Comparison of ENCODE assay signal across 8 cellular contexts in genomic region chr10:75165684-75166622, GRCh38. TPM values are rescaled to one million over a fixed set of nuclear protein-coding genes. Genes with fewer than 3 reads are reported as not detected.
DNase-seq lines count a peak whose midpoint lies in the region; ATAC-seq and TF ChIP-seq lines count a peak whose summit lies in the region.

No MANE protein-coding gene starts in this region.

- no peak overlapping the region for H2BK20ac ChIP-seq in H9 (ENCODE audit: low read depth, low read length, poor library complexity, severe bottlenecking)

- no peak overlapping the region for H3T11ph ChIP-seq in H9 (ENCODE audit: low read length)

- no peaks in the 10 kb centered on the region for H3K27me3 Mint-ChIP-seq in CD4-positive, alpha-beta memory T cell
- no peaks in the 10 kb centered on the region for H3K27me3 Mint-ChIP-seq in activated naive CD8-positive, alpha-beta T cell treated with anti-CD3 and anti-CD28 coated beads, Interleukin-2, amount 50 U/mL, for 24 hours
- no peaks in the 10 kb centered on the region for H3K27me3 Mint-ChIP-seq in H9 (ENCODE audit: low read depth)

- WGBS in H9 (ENCODE audit: extremely low coverage, insufficient read length, low lambda C conversion rate), result no CpG with 5 or more reads among the region's 2 CpGs

- DNase-seq in CD4-positive, alpha-beta memory T cell, result peak in 4 of 5 donors; percentile 2 to 35 (median 28)
- no peak for DNase-seq in activated naive CD8-positive, alpha-beta T cell treated with anti-CD3 and anti-CD28 coated beads, Interleukin-2, amount 50 U/mL, for 24 hours
- DNase-seq in stimulated activated CD8-positive, alpha-beta memory T cell treated with anti-CD3 and anti-CD28 coated beads, Interleukin-4, amount 100 ng/mL, for 48 hours, result no peak
- DNase-seq in NCI-H748 (lab: John Stamatoyannopoulos, UW; ENCODE audit: unreplicated experiment), result no peak
- DNase-seq in cerebellar nuclear complex (lab: John Stamatoyannopoulos, UW), result no peak
- DNase-seq in H9, result no peak

- no peak overlapping the region for H2BK15ac ChIP-seq in H9 (ENCODE audit: low read depth, low read length)

- no peaks in the 10 kb centered on the region for H3K36me3 ChIP-seq in CD4-positive, alpha-beta memory T cell (ENCODE audit: insufficient read depth, low read length)

- H3K4me3 Mint-ChIP-seq in CD4-positive, alpha-beta memory T cell, result peak overlapping the region in 7 of 8 donors; percentile 42 to 79 (median 75)
- H3K4me3 Mint-ChIP-seq in activated naive CD8-positive, alpha-beta T cell treated with anti-CD3 and anti-CD28 coated beads, Interleukin-2, amount 50 U/mL, for 24 hours, result peak overlapping the region; percentile 52
- no peak overlapping the region for H3K4me3 Mint-ChIP-seq in H9

- TF ChIP-seq CTCF in H9 (conservative IDR thresholded peaks at IDR 0.05), result no peak

- no peak overlapping the region for H2BK120ac ChIP-seq in H9 (ENCODE audit: low read depth, low read length, poor library complexity, severe bottlenecking)

- no peaks in the 10 kb centered on the region for H3K27me3 ChIP-seq in CD4-positive, alpha-beta memory T cell (ENCODE audit: insufficient read depth, low read length)
- H3K27me3 ChIP-seq in H9 (ENCODE audit: insufficient read depth, low read length), result no peaks in the 10 kb centered on the region

- no peak overlapping the region for H2BK5ac ChIP-seq in H9 (ENCODE audit: insufficient read length, low read length)

- H3K27ac Mint-ChIP-seq in CD4-positive, alpha-beta memory T cell, result peak overlapping the region; percentile 63 to 89 (median 84)
- H3K27ac Mint-ChIP-seq in activated naive CD8-positive, alpha-beta T cell treated with anti-CD3 and anti-CD28 coated beads, Interleukin-2, amount 50 U/mL, for 24 hours, result peak overlapping the region; percentile 89
- peak overlapping the region in 1 of 3 experiments; percentile 14; a peak in 1 of 7 replicates for H3K27ac Mint-ChIP-seq in H9

- H3K79me2 ChIP-seq in H9 (ENCODE audit: insufficient read depth, low read length), result no peaks in the 10 kb centered on the region

- no peaks in the 10 kb centered on the region for H4K20me1 ChIP-seq in H9 (ENCODE audit: control insufficient read depth, insufficient read depth, insufficient read length)

- peak overlapping the region; percentile 50 for H3K27ac ChIP-seq in CD4-positive, alpha-beta memory T cell (ENCODE audit: low read depth, low read length)
- H3K27ac ChIP-seq in H9 (ENCODE audit: insufficient read length, low read depth, low read length), result no peak overlapping the region

- H3K4me3 ChIP-seq in CD4-positive, alpha-beta memory T cell (ENCODE audit: low read length in 2 of 2), result no peak overlapping the region

- H3K9ac ChIP-seq in H9 (ENCODE audit: extremely low read depth, insufficient read length, low read length), result no peak overlapping the region

- H3K14ac ChIP-seq in H9 (ENCODE audit: insufficient read depth, low read length), result no peak overlapping the region

- H4K8ac ChIP-seq in H9 (replicated peaks; ENCODE audit: insufficient read length, low read depth, low read length), result no peak overlapping the region

- no peaks in the 10 kb centered on the region for H3K9me3 Mint-ChIP-seq in CD4-positive, alpha-beta memory T cell
- no peaks in the 10 kb centered on the region for H3K9me3 Mint-ChIP-seq in activated naive CD8-positive, alpha-beta T cell treated with anti-CD3 and anti-CD28 coated beads, Interleukin-2, amount 50 U/mL, for 24 hours
- H3K9me3 Mint-ChIP-seq in H9, result no peaks in the 10 kb centered on the region

- intact Hi-C loops in CD4-positive, alpha-beta memory T cell (cut with micrococcal nuclease), result no loop called here

- peaks cover 19 to 53% (median 36%) of the 10 kb centered on the region in 4 donors for H3K4me1 Mint-ChIP-seq in CD4-positive, alpha-beta memory T cell
- peaks cover 46% of the 10 kb centered on the region for H3K4me1 Mint-ChIP-seq in activated naive CD8-positive, alpha-beta T cell treated with anti-CD3 and anti-CD28 coated beads, Interleukin-2, amount 50 U/mL, for 24 hours
- peaks cover 5 to 6% of the 10 kb centered on the region in 2 experiments for H3K4me1 Mint-ChIP-seq in H9

- H4K5ac ChIP-seq in H9 (ENCODE audit: insufficient read length, low read depth, low read length), result no peak overlapping the region

- H3K4ac ChIP-seq in H9 (ENCODE audit: low read depth, low read length), result no peak overlapping the region

- H3K56ac ChIP-seq in H9 (ENCODE audit: insufficient read length, low read depth, low read length), result no peak overlapping the region

- H3K9me3 ChIP-seq in CD4-positive, alpha-beta memory T cell (ENCODE audit: control insufficient read depth in 1 of 2, low read length in 2 of 2), result no peaks in the 10 kb centered on the region
- no peaks in the 10 kb centered on the region for H3K9me3 ChIP-seq in H9 (ENCODE audit: control insufficient read depth, low read depth, low read length)

- no peak overlapping the region for H3K23ac ChIP-seq in H9 (ENCODE audit: insufficient read length, low read depth, low read length)

- CTCF ChIA-PET in CD4-positive, alpha-beta memory T cell (lab: Charles Lee; ENCODE audit: partially characterized antibody), result interaction anchor here (0.8 to 2.4 kb wide), 4 partner anchors 22 to 70 kb away, joined by 3 to 9 read pairs (median 5); partner anchors contain the start of genes COMTD1 and VDAC2

- no peak overlapping the region for H2AK5ac ChIP-seq in H9 (ENCODE audit: insufficient read length, low read length)

- H3K18ac ChIP-seq in H9 (ENCODE audit: insufficient read length, low read depth, low read length), result no peak overlapping the region

- no peak overlapping the region for H4K91ac ChIP-seq in H9 (ENCODE audit: insufficient read length, low read depth, low read length)

- no peak overlapping the region for H2AFZ ChIP-seq in H9 (ENCODE audit: low read length)

- H3K4me2 ChIP-seq in H9 (ENCODE audit: insufficient read depth, insufficient read length, low read length), result no peak overlapping the region

- peaks cover 7 to 19% of the 10 kb centered on the region in 2 donors for H3K36me3 Mint-ChIP-seq in CD4-positive, alpha-beta memory T cell
- H3K36me3 Mint-ChIP-seq in activated naive CD8-positive, alpha-beta T cell treated with anti-CD3 and anti-CD28 coated beads, Interleukin-2, amount 50 U/mL, for 24 hours (ENCODE audit: low read depth), result peaks cover 15% of the 10 kb centered on the region
- peaks cover 4 to 20% (median 18%) of the 10 kb centered on the region in 3 experiments; a peak in 5 of 7 replicates for H3K36me3 Mint-ChIP-seq in H9 (ENCODE audit: insufficient read depth in 1 of 3, low read depth in 3 of 3)

- no peaks in the 10 kb centered on the region for H3K79me1 ChIP-seq in H9 (ENCODE audit: insufficient read depth, low read depth, low read length, poor library complexity, severe bottlenecking)

- H3K23me2 ChIP-seq in H9 (ENCODE audit: insufficient read length, low read depth, low read length, poor library complexity, severe bottlenecking), result no peaks in the 10 kb centered on the region

- POLR2A ChIA-PET in CD4-positive, alpha-beta memory T cell (lab: Charles Lee; ENCODE audit: partially characterized antibody), result interaction anchor here (0.5 to 2.7 kb wide), 7 partner anchors 10 to 1033 kb away, joined by 3 to 16 read pairs (median 3); partner anchors contain the start of genes SAMD8 and VDAC2

- ATAC-seq in GM19438 (IDR thresholded peaks at IDR 0.05; ENCODE audit: low read depth, unreplicated experiment) (peak; percentile 97), HG03460 (IDR thresholded peaks at IDR 0.05; ENCODE audit: unreplicated experiment) (peak; percentile 87)
- peak; percentile 96 for ATAC-seq in activated naive CD8-positive, alpha-beta T cell treated with anti-CD3 and anti-CD28 coated beads, Interleukin-2, amount 50 U/mL, for 24 hours

- H2BK12ac ChIP-seq in H9 (ENCODE audit: insufficient read length, low read depth, low read length), result no peak overlapping the region

- peaks cover 31% of the 10 kb centered on the region for H3K4me1 ChIP-seq in CD4-positive, alpha-beta memory T cell (ENCODE audit: insufficient read depth, low read length)
- H3K4me1 ChIP-seq in H9 (ENCODE audit: insufficient read depth, low read length), result no peaks in the 10 kb centered on the region; the same call in 1 of the 2 replicates

RNA-seq across cellular contexts. Expression of gene VDAC2, which starts 44.6 kb away (rescaled TPM):
- 10 to 100 TPM; 76.9 to 79.0 TPM for total RNA-seq in CD4-positive, alpha-beta memory T cell
- polyA plus RNA-seq in CD4-positive, alpha-beta memory T cell, result 100 to 1,000 TPM; 149 to 192 TPM
- total RNA-seq in H9 (2021), result 264 and 271 TPM in 2 replicates

RNA-seq across cellular contexts. Expression of gene SAMD8, which starts 54.5 kb away (rescaled TPM):
- 10 to 100 TPM; 17.9 to 20.6 TPM for total RNA-seq in CD4-positive, alpha-beta memory T cell
- polyA plus RNA-seq in CD4-positive, alpha-beta memory T cell, result 10 to 100 TPM in 1 of 2 donors, 1 to 10 TPM in 1; 6.9 to 10.8 TPM
- 16.7 and 18.8 TPM in 2 replicates for total RNA-seq in H9 (2021)

Comparison
In these comparisons a context has a peak if more than half of its experiments do, and no peak if none do; other contexts are left out.
1. DNase-seq: peak in CD4-positive, alpha-beta memory T cell (4 of 5); none in activated naive CD8-positive, alpha-beta T cell treated with anti-CD3 and anti-CD28 coated beads, Interleukin-2, amount 50 U/mL, for 24 hours (single experiment), stimulated activated CD8-positive, alpha-beta memory T cell treated with anti-CD3 and anti-CD28 coated beads, Interleukin-4, amount 100 ng/mL, for 48 hours (single experiment), NCI-H748 (single experiment), cerebellar nuclear complex (0 of 2) and H9 (single experiment).
2. H3K4me3 Mint-ChIP-seq: peak in CD4-positive, alpha-beta memory T cell (7 of 8) and activated naive CD8-positive, alpha-beta T cell treated with anti-CD3 and anti-CD28 coated beads, Interleukin-2, amount 50 U/mL, for 24 hours (single experiment); none in H9 (0 of 2).
3. Peak in every context shown above with its lines, with median percentiles within 50 percentile points of each other: ATAC-seq.